16 cellular contexts compared by ENCODE assay signal in the genomic region with DNA sequence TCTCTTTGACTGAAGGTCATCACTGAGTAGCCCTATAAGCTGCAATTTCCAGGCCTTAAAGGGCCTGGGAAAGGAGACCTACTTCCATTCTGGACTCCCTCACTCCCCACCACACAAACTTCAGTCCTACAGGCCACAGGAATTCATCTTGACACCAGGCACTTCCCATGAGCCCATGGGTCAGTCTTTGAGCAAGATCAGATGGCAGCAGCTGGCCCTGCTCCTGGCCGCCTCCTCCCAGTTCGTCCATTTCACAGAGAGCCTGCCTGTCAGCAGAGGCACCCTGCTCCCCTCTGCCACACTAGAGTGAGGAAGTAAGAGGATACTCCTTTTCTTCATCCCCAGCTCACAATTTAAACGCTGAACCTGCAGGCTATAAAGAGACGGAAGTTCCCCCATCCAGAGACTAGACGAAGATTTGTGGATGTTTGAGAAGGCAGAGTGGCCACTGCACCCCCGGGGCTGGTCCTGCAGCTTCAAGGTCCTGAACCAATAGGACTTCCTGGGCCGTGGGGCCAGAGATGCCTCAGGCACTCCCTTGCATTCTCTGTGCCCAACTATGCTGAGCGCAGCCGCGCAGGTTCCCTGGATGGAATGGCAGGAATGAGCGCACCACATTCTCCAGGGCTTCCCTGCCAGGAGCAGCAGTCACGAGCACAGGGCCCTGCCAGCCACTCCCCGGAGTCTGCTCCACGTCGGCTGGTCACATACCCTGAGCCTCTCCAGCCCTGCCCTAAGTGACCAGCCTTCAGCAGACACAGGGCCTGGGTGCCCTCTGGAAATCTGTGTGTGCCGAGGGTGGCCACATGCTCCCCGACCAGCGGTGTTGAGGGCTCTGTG. TPM values are rescaled to one million over a fixed set of nuclear protein-coding genes. Genes with fewer than 3 reads are reported as not detected.
A peak's percentile ranks its signal among the peaks of the same experiment; 100 is the strongest.
DNase-seq lines count a peak whose midpoint lies in the region; ATAC-seq and TF ChIP-seq lines count a peak whose summit lies in the region.
"Had no signal": no experiment of that assay in that cellular context is flagged by ENCODE, and none has a peak within 500 bp of the region (broad histone marks: within the 10 kb centered on the region; RNA-seq: fewer than 3 reads in every experiment).

No MANE protein-coding gene starts in this region.

- POLR2A ChIA-PET in GM10248 (lab: Yijun Ruan, JAX): no interaction called here

- WGBS in mesodermal cell (ENCODE audit: insufficient coverage in 2 of 2), 2 experiments: 84 to 86% methylated on average over 12 to 17 of the region's 18 CpGs

- H3K4me3 ChIP-seq in mesodermal cell (ENCODE audit: extremely low read depth, insufficient read depth, low read length, poor library complexity, severe bottlenecking): no peak overlapping the region
- H3K4me3 ChIP-seq: ascending aorta, transverse colon had no signal

- H3K36me3 ChIP-seq in mesodermal cell (ENCODE audit: control insufficient read depth, insufficient read depth, low read length): peaks cover 42% of the 10 kb centered on the region

- no peaks in the 10 kb centered on the region for H3K27me3 Mint-ChIP-seq in stimulated activated naive CD8-positive, alpha-beta T cell treated with anti-CD3 and anti-CD28 coated beads, Interleukin-15, amount 100 ng/mL, for 72 hours
- peaks cover 5% of the 10 kb centered on the region for H3K27me3 Mint-ChIP-seq in glutamatergic neuron (ENCODE audit: unreplicated experiment)
- H3K27me3 Mint-ChIP-seq: activated CD4-positive, alpha-beta T cell treated with anti-CD3 and anti-CD28 coated beads, Interleukin-2, amount 10 ng/mL, durations not matched to agents 7 days and 5 days had no signal

- H3K9me3 ChIP-seq in mesodermal cell (ENCODE audit: control insufficient read depth, low read length): no peaks in the 10 kb centered on the region
- H3K9me3 ChIP-seq: ascending aorta, transverse colon had no signal

- H3K27ac ChIP-seq in mesodermal cell (ENCODE audit: low read depth, low read length, severe bottlenecking): peak overlapping the region; percentile 45
- H3K27ac ChIP-seq: ascending aorta, transverse colon had no signal

- peak overlapping the region; percentile 50 to 87 for H3K27ac Mint-ChIP-seq in stimulated activated naive CD8-positive, alpha-beta T cell treated with anti-CD3 and anti-CD28 coated beads, Interleukin-15, amount 100 ng/mL, for 72 hours
- peak overlapping the region; percentile 4 for H3K27ac Mint-ChIP-seq in glutamatergic neuron (ENCODE audit: unreplicated experiment)
- H3K27ac Mint-ChIP-seq: activated CD4-positive, alpha-beta T cell treated with anti-CD3 and anti-CD28 coated beads, Interleukin-2, amount 10 ng/mL, durations not matched to agents 7 days and 5 days; T-helper 2 cell treated with Interferon-gamma antibody and Interleukin-4, amounts not matched to agents 5 μg/mL and 100 μg/mL, for 36 hours had no signal

- H3K4me1 Mint-ChIP-seq in stimulated activated naive CD8-positive, alpha-beta T cell treated with anti-CD3 and anti-CD28 coated beads, Interleukin-15, amount 100 ng/mL, for 72 hours: no peaks in the 10 kb centered on the region
- H3K4me1 Mint-ChIP-seq in glutamatergic neuron (ENCODE audit: low read depth, unreplicated experiment): peaks cover 2% of the 10 kb centered on the region
- H3K4me1 Mint-ChIP-seq: activated CD4-positive, alpha-beta T cell treated with anti-CD3 and anti-CD28 coated beads, Interleukin-2, amount 10 ng/mL, durations not matched to agents 7 days and 5 days had no signal

- H3K9me3 Mint-ChIP-seq in stimulated activated naive CD8-positive, alpha-beta T cell treated with anti-CD3 and anti-CD28 coated beads, Interleukin-15, amount 100 ng/mL, for 72 hours: no peaks in the 10 kb centered on the region
- peaks cover 8% of the 10 kb centered on the region for H3K9me3 Mint-ChIP-seq in glutamatergic neuron (ENCODE audit: unreplicated experiment)
- H3K9me3 Mint-ChIP-seq: activated CD4-positive, alpha-beta T cell treated with anti-CD3 and anti-CD28 coated beads, Interleukin-2, amount 10 ng/mL, durations not matched to agents 7 days and 5 days; T-helper 2 cell treated with Interferon-gamma antibody and Interleukin-4, amounts not matched to agents 5 μg/mL and 100 μg/mL, for 36 hours had no signal

- no peak for ATAC-seq in stimulated activated naive CD8-positive, alpha-beta T cell treated with anti-CD3 and anti-CD28 coated beads, Interleukin-15, amount 100 ng/mL, for 72 hours
- ATAC-seq in stimulated activated naive CD8-positive, alpha-beta T cell treated with anti-CD3 and anti-CD28 coated beads, Interleukin-15, Interleukin-2, amounts not matched to agents 100 U/mL and 50 U/mL, for 24 hours: no peak

- TF ChIP-seq CTCF in glutamatergic neuron (IDR thresholded peaks at IDR 0.05; ENCODE audit: partially characterized antibody, unreplicated experiment) (no peak), GM10248 (IDR thresholded peaks at IDR 0.05; ENCODE audit: control extremely low read depth, extremely low read depth, low read depth, missing control alignments) (no peak)

- CTCF ChIA-PET in GM10248 (lab: Yijun Ruan, JAX): interaction anchor here (1.3 kb wide), 1 partner anchor 22 kb away, joined by 4 read pairs; no protein-coding TSS in a partner anchor

- H3K36me3 Mint-ChIP-seq in glutamatergic neuron (ENCODE audit: unreplicated experiment): no peaks in the 10 kb centered on the region

- peaks cover 8% of the 10 kb centered on the region for H3K4me1 ChIP-seq in mesodermal cell (ENCODE audit: control insufficient read depth, insufficient read depth, low read length, poor library complexity, severe bottlenecking)
- H3K4me1 ChIP-seq: ascending aorta had no signal

- no peak overlapping the region for H3K4me3 Mint-ChIP-seq in stimulated activated naive CD8-positive, alpha-beta T cell treated with anti-CD3 and anti-CD28 coated beads, Interleukin-15, amount 100 ng/mL, for 72 hours
- H3K4me3 Mint-ChIP-seq in glutamatergic neuron (ENCODE audit: unreplicated experiment): no peak overlapping the region
- H3K4me3 Mint-ChIP-seq: activated CD4-positive, alpha-beta T cell treated with anti-CD3 and anti-CD28 coated beads, Interleukin-2, amount 10 ng/mL, durations not matched to agents 7 days and 5 days; T-helper 2 cell treated with Interferon-gamma antibody and Interleukin-4, amounts not matched to agents 5 μg/mL and 100 μg/mL, for 36 hours had no signal

- DNase-seq in stimulated activated naive CD8-positive, alpha-beta T cell treated with anti-CD3 and anti-CD28 coated beads, Interleukin-15, amount 100 ng/mL, for 72 hours: no peak
- no peak for DNase-seq in stimulated activated naive CD8-positive, alpha-beta T cell treated with anti-CD3 and anti-CD28 coated beads, Interleukin-15, Interleukin-2, amounts not matched to agents 100 U/mL and 50 U/mL, for 24 hours
- no peak for DNase-seq in glutamatergic neuron
- no peak for DNase-seq in NCI-H526 (lab: John Stamatoyannopoulos, UW)
- no peak for DNase-seq in stimulated activated CD4-positive, alpha-beta T cell treated with anti-CD3 and anti-CD28 coated beads, Interleukin-1b, Interleukin-23, amount 100 ng/mL, for 48 hours
- DNase-seq in GM10248 (ENCODE audit: extremely low spot score): no peak
- no peak for DNase-seq in amygdala (lab: John Stamatoyannopoulos, UW)
- DNase-seq: activated CD4-positive, alpha-beta T cell treated with anti-CD3 and anti-CD28 coated beads, Interleukin-2, amount 10 ng/mL, durations not matched to agents 7 days and 5 days; activated T-cell treated with anti-CD3 and anti-CD28 coated beads, Interleukin-2, amount 50 U/mL, for 48 hours; NCI-H1048; NCI-H524; occipital lobe; transverse colon had no signal

RNA-seq across cellular contexts. Expression of a gene that starts 33.5 kb away (rescaled TPM):
- total RNA-seq in glutamatergic neuron (ENCODE audit: unreplicated experiment): 18.5 TPM
- 30.1 TPM for polyA plus RNA-seq in mesodermal cell (2013, experiment 1 of 2)
- polyA plus RNA-seq in mesodermal cell (2013, experiment 2 of 2): 22.9 TPM
